ENCODE assay signal across 10 cellular contexts in genomic region chr20:31678389-31679356, GRCh38. TPM values are rescaled to one million over a fixed set of nuclear protein-coding genes. Genes with fewer than 3 reads are reported as not detected.
DNase-seq lines count a peak whose midpoint lies in the region; ATAC-seq and TF ChIP-seq lines count a peak whose summit lies in the region.
"Had no signal": no experiment of that assay in that cellular context is flagged by ENCODE, and none has a peak within 500 bp of the region (broad histone marks: within the 10 kb centered on the region; RNA-seq: fewer than 3 reads in every experiment).

No MANE protein-coding gene starts in this region.

- H3K4me3 ChIP-seq in cardiac muscle cell = no peak overlapping the region
- no peak overlapping the region for H3K4me3 ChIP-seq in thyroid gland (replicated peaks in 1 of 3)
- no peak overlapping the region for H3K4me3 ChIP-seq in esophagus squamous epithelium
- H3K4me3 ChIP-seq in gastroesophageal sphincter = no peak overlapping the region

- H3K36me3 ChIP-seq in cardiac muscle cell = no peaks in the 10 kb centered on the region
- H3K36me3 ChIP-seq in thyroid gland = no peaks in the 10 kb centered on the region
- peaks cover 0 to 61% (median 0%) of the 10 kb centered on the region in 3 donors for H3K36me3 ChIP-seq in esophagus squamous epithelium
- H3K36me3 ChIP-seq in gastroesophageal sphincter = peaks cover 0 to 39% of the 10 kb centered on the region in 2 donors

- peak; percentile 66 to 67 for DNase-seq in cardiac muscle cell (ENCODE audit: low read depth in 1 of 2, low spot score in 1 of 2)
- DNase-seq in Right ventricle myocardium superior = no peak
- DNase-seq in amniotic epithelial cell (ENCODE audit: low read depth) = peak; percentile 66
- peak; percentile 32 to 63 for DNase-seq in thyroid gland
- no peak for DNase-seq in esophagus squamous epithelium (lab: John Stamatoyannopoulos, UW)
- no peak for DNase-seq in NCI-H2029 treated with DMSO at 0.1 percent for 48 hours (lab: John Stamatoyannopoulos, UW)
- DNase-seq: activated CD4-positive, alpha-beta T cell treated with anti-CD3 and anti-CD28 coated beads, Interleukin-2, amount 50 U/mL, for 4 hours; NCI-H187 had no signal

- H3K4me1 ChIP-seq in cardiac muscle cell (ENCODE audit: low read depth) (peaks cover 51% of the 10 kb centered on the region), thyroid gland (peaks cover 49 to 85% of the 10 kb centered on the region in 2 donors), esophagus squamous epithelium (peaks cover 15 to 96% (median 62%) of the 10 kb centered on the region in 3 donors), gastroesophageal sphincter (peaks cover 0 to 95% (median 19%) of the 10 kb centered on the region in 3 donors)

- no peak for TF ChIP-seq CTCF in cardiac muscle cell (IDR thresholded peaks at IDR 0.05; ENCODE audit: low read depth, low read length)
- no peak for TF ChIP-seq CTCF in thyroid gland (IDR thresholded peaks at IDR 0.05)
- no peak for TF ChIP-seq CTCF in esophagus squamous epithelium (IDR thresholded peaks at IDR 0.05)
- TF ChIP-seq CTCF in gastroesophageal sphincter (IDR thresholded peaks at IDR 0.05) = no peak

- H3K9me3 ChIP-seq in cardiac muscle cell (ENCODE audit: low read depth) (no peaks in the 10 kb centered on the region), thyroid gland (no peaks in the 10 kb centered on the region), esophagus squamous epithelium (no peaks in the 10 kb centered on the region), gastroesophageal sphincter (no peaks in the 10 kb centered on the region)

- H3K27me3 ChIP-seq in cardiac muscle cell = no peaks in the 10 kb centered on the region
- no peaks in the 10 kb centered on the region for H3K27me3 ChIP-seq in layer of hippocampus (ENCODE audit: control insufficient read depth, insufficient read depth, low read length)
- no peaks in the 10 kb centered on the region for H3K27me3 ChIP-seq in thyroid gland
- no peaks in the 10 kb centered on the region for H3K27me3 ChIP-seq in esophagus squamous epithelium
- no peaks in the 10 kb centered on the region for H3K27me3 ChIP-seq in gastroesophageal sphincter

- TF ChIP-seq POLR2A in thyroid gland (IDR thresholded peaks at IDR 0.05) (no peak), esophagus squamous epithelium (IDR thresholded peaks at IDR 0.05) (no peak), gastroesophageal sphincter (IDR thresholded peaks at IDR 0.05) (no peak)

- TF ChIP-seq EP300 in gastroesophageal sphincter (IDR thresholded peaks at IDR 0.05) = no peak

- peak overlapping the region; percentile 89 for H3K27ac ChIP-seq in cardiac muscle cell
- H3K27ac ChIP-seq in layer of hippocampus (ENCODE audit: low read depth, low read length) = peak overlapping the region; percentile 30
- H3K27ac ChIP-seq in thyroid gland = peak overlapping the region; percentile 46 to 80 (median 53)
- H3K27ac ChIP-seq in esophagus squamous epithelium = peak overlapping the region in 2 of 4 donors; percentile 8 to 36
- no peak overlapping the region for H3K27ac ChIP-seq in gastroesophageal sphincter

- intact Hi-C loops in Right ventricle myocardium superior (cut with DNase I) (no loop called here), thyroid gland (cut with DNase I) (no loop called here), esophagus squamous epithelium (cut with DNase I) (no loop called here)

- 65 to 76% methylated on average over 9 of the region's 9 CpGs for WGBS in thyroid gland, 2 donors
- 48 to 65% methylated on average over 4 to 7 of the region's 9 CpGs for WGBS in esophagus squamous epithelium, 2 donors
- WGBS in gastroesophageal sphincter (ENCODE audit: low coverage in 1 of 2), 2 donors = 75 to 78% methylated on average over 2 to 6 of the region's 9 CpGs

- ATAC-seq in Right ventricle myocardium superior (ENCODE audit: poor library complexity) (no peak), gastroesophageal sphincter (no peak)

RNA-seq across cellular contexts. Expression of gene COX4I2, which starts 41.0 kb away (rescaled TPM):
- not detected in 2 replicates for total RNA-seq in cardiac muscle cell
- 0.81 and 0.97 TPM in 2 replicates for polyA plus RNA-seq in cardiac muscle cell
- total RNA-seq in Right ventricle myocardium superior = 9.3 TPM
- total RNA-seq in thyroid gland = 1 to 10 TPM; 1.1 to 4.8 (median 3.4) TPM
- 1 to 10 TPM in 2 of 4 donors, under 1 TPM in 1, not detected in 1; 0.83 to 3.1 (median 2.6) TPM for total RNA-seq in esophagus squamous epithelium
- 10 to 100 TPM in 2 of 4 donors, 1 to 10 TPM in 1, not detected in 1; 4.6 to 40.9 (median 12.1) TPM for total RNA-seq in gastroesophageal sphincter

RNA-seq across cellular contexts. Expression of gene BCL2L1, which starts 44.0 kb away (rescaled TPM):
- total RNA-seq in cardiac muscle cell (74.6 and 81.2 TPM in 2 replicates), Right ventricle myocardium superior (48.7 TPM), thyroid gland (100 to 1,000 TPM; 110 to 154 (median 125) TPM), esophagus squamous epithelium (100 to 1,000 TPM in 1 of 4 donors, 10 to 100 TPM in 3; 65.4 to 105 (median 90.1) TPM), gastroesophageal sphincter (100 to 1,000 TPM in 3 of 4 donors, 10 to 100 TPM in 1; 71.9 to 171 (median 135) TPM)
- 37.8 and 40.5 TPM in 2 replicates for polyA plus RNA-seq in cardiac muscle cell

Comparison
In these comparisons a context has a peak if more than half of its experiments do, and no peak if none do; other contexts are left out.
1. DNase-seq: peak in cardiac muscle cell (2 of 2), amniotic epithelial cell (single experiment) and thyroid gland (2 of 2); none in Right ventricle myocardium superior (single experiment), esophagus squamous epithelium (single experiment) and NCI-H2029 treated with DMSO at 0.1 percent for 48 hours (single experiment).
2. H3K27ac ChIP-seq: peak in cardiac muscle cell (single experiment), layer of hippocampus (single experiment) and thyroid gland (3 of 3); none in gastroesophageal sphincter (0 of 4).